1 cellular context compared by ENCODE assay signal in the genomic region with DNA sequence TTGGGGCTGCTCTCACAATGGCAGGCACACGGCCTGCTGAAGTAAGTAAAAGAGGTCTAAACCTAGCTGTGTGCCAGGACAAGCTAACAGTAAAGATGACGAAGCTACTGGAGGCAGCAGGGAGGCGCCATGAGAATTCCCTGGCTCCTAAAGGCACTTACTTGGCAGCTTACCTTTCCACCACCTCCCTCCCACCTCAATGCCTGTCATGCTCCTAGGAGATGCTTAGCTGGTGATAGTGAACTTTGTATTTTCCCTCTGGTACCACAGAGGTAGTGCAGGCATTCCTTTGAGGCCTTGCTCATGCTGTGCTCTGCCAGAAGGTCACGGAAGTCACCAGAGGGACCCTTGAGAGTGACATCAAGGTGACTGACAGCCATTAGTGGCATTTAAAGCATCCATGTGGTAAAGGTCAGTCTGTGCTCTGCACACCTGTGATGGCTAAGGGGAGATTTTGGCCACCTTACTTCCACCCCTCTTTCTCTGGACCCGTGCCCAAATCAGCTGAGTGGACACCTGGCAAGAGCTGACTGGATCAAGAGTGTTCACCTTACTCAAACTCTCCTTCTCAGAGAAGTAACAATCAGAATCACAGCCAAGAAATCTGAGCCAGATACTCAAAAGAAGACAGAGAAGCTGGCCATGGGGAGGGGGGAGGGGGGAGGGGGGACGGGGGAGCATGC.
TF ChIP-seq lines count a peak whose summit lies in the region.

No MANE protein-coding gene starts in this region.

TF ChIP-seq in HepG2, 621 proteins besides CTCF, POLR2A, EP300 and RAD21:
- no peak for TF ChIP-seq NFE2L1 (CRISPR knock-in tag; IDR thresholded peaks at IDR 0.05; ENCODE audit: borderline replicate concordance)
- no peak for TF ChIP-seq ZNF546 (CRISPR knock-in tag; conservative IDR thresholded peaks at IDR 0.05)
- no peak for TF ChIP-seq HOXD1 (CRISPR knock-in tag; IDR thresholded peaks at IDR 0.05)
- no peak for TF ChIP-seq ATF7-NPFF (CRISPR knock-in tag; IDR thresholded peaks at IDR 0.05; ENCODE audit: low read depth)
- TF ChIP-seq, protein P1, sequence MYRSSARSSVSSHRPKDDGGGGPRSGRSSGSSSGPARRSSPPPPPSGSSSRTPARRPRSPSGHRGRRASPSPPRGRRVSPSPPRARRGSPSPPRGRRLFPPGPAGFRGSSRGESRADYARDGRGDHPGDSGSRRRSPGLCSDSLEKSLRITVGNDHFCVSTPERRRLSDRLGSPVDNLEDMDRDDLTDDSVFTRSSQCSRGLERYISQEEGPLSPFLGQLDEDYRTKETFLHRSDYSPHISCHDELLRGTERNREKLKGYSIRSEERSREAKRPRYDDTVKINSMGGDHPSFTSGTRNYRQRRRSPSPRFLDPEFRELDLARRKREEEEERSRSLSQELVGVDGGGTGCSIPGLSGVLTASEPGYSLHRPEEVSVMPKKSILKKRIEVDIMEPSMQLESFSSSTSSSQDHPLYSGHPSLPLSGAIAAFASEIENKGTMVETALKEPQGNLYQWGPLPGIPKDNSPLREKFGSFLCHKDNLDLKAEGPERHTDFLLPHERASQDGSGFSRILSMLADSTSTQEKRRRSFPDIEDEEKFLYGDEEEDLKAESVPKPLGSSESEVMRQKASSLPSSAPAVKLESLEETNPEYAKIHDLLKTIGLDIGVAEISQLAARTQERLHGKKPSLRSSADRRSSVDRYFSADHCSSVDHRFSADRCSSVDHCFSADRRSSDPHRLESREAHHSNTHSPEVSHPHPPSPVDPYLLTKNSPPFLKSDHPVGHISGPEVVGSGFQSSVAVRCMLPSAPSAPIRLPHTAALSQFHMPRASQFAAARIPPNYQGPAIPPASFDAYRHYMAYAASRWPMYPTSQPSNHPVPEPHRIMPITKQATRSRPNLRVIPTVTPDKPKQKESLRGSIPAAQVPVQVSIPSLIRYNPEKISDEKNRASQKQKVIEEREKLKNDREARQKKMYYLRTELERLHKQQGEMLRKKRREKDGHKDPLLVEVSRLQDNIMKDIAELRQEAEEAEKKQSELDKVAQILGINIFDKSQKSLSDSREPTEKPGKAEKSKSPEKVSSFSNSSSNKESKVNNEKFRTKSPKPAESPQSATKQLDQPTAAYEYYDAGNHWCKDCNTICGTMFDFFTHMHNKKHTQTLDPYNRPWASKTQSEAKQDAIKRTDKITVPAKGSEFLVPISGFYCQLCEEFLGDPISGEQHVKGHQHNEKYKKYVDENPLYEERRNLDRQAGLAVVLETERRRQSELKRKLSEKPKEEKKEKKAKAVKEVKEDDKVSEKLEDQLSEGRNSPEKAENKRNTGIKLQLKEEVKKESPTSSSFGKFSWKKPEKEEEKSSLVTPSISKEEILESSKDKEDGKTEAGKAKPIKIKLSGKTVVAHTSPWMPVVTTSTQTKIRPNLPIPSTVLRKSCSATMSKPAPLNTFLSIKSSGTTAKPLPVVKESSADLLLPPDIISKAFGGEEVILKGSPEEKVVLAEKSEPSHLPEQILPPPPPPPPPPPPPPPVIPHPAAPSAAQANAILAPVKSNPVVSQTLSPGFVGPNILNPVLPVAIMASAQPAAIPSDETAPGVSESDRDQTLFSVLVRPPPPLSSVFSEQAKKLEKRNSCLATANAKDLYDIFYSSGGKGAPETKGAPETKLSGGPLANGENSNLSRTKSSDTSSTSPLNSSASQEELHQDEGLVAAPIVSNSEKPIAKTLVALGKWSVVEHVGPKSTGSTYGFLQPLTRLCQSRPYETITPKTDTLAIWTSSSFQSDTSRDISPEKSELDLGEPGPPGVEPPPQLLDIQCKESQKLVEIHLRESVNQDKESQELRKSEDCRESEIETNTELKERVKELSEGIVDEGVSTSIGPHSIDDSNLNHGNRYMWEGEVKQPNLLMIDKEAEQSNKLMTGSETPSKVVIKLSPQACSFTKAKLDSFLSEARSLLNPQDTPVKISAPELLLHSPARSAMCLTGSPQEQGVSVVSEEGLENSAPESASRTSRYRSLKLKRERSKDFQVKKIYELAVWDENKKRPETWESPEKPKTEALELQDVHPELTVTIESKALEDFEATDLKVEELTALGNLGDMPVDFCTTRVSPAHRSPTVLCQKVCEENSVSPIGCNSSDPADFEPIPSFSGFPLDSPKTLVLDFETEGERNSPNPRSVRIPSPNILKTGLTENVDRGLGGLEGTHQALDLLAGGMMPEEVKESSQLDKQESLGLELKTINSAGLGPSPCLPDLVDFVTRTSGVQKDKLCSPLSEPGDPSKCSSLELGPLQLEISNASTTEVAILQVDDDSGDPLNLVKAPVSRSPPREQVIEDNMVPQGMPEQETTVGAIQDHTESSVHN (CRISPR knock-in tag; IDR thresholded peaks at IDR 0.05) = 0 out of 2 replicates have a peak, but pooled peaks have one; percentile 46
- TF ChIP-seq RBAK (CRISPR knock-in tag; IDR thresholded peaks at IDR 0.05) = no peak
- no peak for TF ChIP-seq SIX1 (CRISPR knock-in tag; IDR thresholded peaks at IDR 0.05; ENCODE audit: borderline replicate concordance)
- no peak for TF ChIP-seq MIXL1 (CRISPR knock-in tag; IDR thresholded peaks at IDR 0.05)
- no peak for TF ChIP-seq NR1H2 (CRISPR knock-in tag; IDR thresholded peaks at IDR 0.05; ENCODE audit: borderline replicate concordance, low read depth)
- 0 out of 2 replicates have a peak, but pooled peaks have one; percentile 10 for TF ChIP-seq HNF4A (CRISPR knock-in tag; IDR thresholded peaks at IDR 0.05)
- TF ChIP-seq MED13 (CRISPR knock-in tag; IDR thresholded peaks at IDR 0.05) = no peak
- no peak for TF ChIP-seq ZNF703 (CRISPR knock-in tag; IDR thresholded peaks at IDR 0.05; ENCODE audit: borderline replicate concordance)
- peak; percentile 45 for TF ChIP-seq RBFOX2 (IDR thresholded peaks at IDR 0.05; ENCODE audit: low read depth, low read length)
- TF ChIP-seq EED (CRISPR knock-in tag; IDR thresholded peaks at IDR 0.05) = no peak
- TF ChIP-seq BCL6 (CRISPR knock-in tag; IDR thresholded peaks at IDR 0.05) = no peak
- no peak for TF ChIP-seq ARID2 (CRISPR knock-in tag; IDR thresholded peaks at IDR 0.05; ENCODE audit: borderline replicate concordance)
- 0 out of 2 replicates have a peak, but pooled peaks have one; percentile 34 for TF ChIP-seq ZBTB7A (CRISPR knock-in tag; IDR thresholded peaks at IDR 0.05)
- no peak for TF ChIP-seq ZNF781 (CRISPR knock-in tag; IDR thresholded peaks at IDR 0.05; ENCODE audit: borderline replicate concordance, not compliant biosample characterization)
- TF ChIP-seq AGO2 (optimal IDR thresholded peaks at IDR 0.05; ENCODE audit: low read depth, low read length) = no peak
- no peak for TF ChIP-seq KDM2A (CRISPR knock-in tag; IDR thresholded peaks at IDR 0.05; ENCODE audit: borderline replicate concordance, low read depth)
- TF ChIP-seq, protein P2, sequence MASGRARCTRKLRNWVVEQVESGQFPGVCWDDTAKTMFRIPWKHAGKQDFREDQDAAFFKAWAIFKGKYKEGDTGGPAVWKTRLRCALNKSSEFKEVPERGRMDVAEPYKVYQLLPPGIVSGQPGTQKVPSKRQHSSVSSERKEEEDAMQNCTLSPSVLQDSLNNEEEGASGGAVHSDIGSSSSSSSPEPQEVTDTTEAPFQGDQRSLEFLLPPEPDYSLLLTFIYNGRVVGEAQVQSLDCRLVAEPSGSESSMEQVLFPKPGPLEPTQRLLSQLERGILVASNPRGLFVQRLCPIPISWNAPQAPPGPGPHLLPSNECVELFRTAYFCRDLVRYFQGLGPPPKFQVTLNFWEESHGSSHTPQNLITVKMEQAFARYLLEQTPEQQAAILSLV (CRISPR knock-in tag; IDR thresholded peaks at IDR 0.05; ENCODE audit: borderline replicate concordance) = no peak
- TF ChIP-seq KDM5B (CRISPR knock-in tag; IDR thresholded peaks at IDR 0.05; ENCODE audit: borderline replicate concordance) = no peak
- no peak for TF ChIP-seq YEATS4 (CRISPR knock-in tag; IDR thresholded peaks at IDR 0.05; ENCODE audit: borderline replicate concordance)
- no peak for TF ChIP-seq HNF4G (IDR thresholded peaks at IDR 0.05; ENCODE audit: borderline replicate concordance, low read depth, low read length)
- TF ChIP-seq HNF4G (CRISPR knock-in tag; IDR thresholded peaks at IDR 0.05; ENCODE audit: borderline replicate concordance, low read depth) = no peak
- TF ChIP-seq GTF3A (CRISPR knock-in tag; conservative IDR thresholded peaks at IDR 0.05) = no peak
- no peak for TF ChIP-seq NCOA5 (CRISPR knock-in tag; IDR thresholded peaks at IDR 0.05)
- TF ChIP-seq ZNF207 (IDR thresholded peaks at IDR 0.05; ENCODE audit: borderline replicate concordance) = no peak
- TF ChIP-seq, protein P3, sequence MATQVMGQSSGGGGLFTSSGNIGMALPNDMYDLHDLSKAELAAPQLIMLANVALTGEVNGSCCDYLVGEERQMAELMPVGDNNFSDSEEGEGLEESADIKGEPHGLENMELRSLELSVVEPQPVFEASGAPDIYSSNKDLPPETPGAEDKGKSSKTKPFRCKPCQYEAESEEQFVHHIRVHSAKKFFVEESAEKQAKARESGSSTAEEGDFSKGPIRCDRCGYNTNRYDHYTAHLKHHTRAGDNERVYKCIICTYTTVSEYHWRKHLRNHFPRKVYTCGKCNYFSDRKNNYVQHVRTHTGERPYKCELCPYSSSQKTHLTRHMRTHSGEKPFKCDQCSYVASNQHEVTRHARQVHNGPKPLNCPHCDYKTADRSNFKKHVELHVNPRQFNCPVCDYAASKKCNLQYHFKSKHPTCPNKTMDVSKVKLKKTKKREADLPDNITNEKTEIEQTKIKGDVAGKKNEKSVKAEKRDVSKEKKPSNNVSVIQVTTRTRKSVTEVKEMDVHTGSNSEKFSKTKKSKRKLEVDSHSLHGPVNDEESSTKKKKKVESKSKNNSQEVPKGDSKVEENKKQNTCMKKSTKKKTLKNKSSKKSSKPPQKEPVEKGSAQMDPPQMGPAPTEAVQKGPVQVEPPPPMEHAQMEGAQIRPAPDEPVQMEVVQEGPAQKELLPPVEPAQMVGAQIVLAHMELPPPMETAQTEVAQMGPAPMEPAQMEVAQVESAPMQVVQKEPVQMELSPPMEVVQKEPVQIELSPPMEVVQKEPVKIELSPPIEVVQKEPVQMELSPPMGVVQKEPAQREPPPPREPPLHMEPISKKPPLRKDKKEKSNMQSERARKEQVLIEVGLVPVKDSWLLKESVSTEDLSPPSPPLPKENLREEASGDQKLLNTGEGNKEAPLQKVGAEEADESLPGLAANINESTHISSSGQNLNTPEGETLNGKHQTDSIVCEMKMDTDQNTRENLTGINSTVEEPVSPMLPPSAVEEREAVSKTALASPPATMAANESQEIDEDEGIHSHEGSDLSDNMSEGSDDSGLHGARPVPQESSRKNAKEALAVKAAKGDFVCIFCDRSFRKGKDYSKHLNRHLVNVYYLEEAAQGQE (IDR thresholded peaks at IDR 0.05; ENCODE audit: borderline replicate concordance in 1 of 2, low read depth in 1 of 2, low read length in 2 of 2) = no peak
- TF ChIP-seq, protein P4, sequence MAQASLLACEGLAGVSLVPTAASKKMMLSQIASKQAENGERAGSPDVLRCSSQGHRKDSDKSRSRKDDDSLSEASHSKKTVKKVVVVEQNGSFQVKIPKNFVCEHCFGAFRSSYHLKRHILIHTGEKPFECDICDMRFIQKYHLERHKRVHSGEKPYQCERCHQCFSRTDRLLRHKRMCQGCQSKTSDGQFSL (CRISPR knock-in tag; IDR thresholded peaks at IDR 0.05) = no peak
- TF ChIP-seq ZNF3 (CRISPR knock-in tag; IDR thresholded peaks at IDR 0.05) = no peak
- TF ChIP-seq MEIS1 (CRISPR knock-in tag; IDR thresholded peaks at IDR 0.05; ENCODE audit: borderline replicate concordance) = no peak; the same call in 1 of the 2 replicates
- TF ChIP-seq AKAP8 (CRISPR knock-in tag; IDR thresholded peaks at IDR 0.05) = no peak
- no peak for TF ChIP-seq SAFB2 (CRISPR knock-in tag; IDR thresholded peaks at IDR 0.05; ENCODE audit: borderline replicate concordance, low read depth)
- no peak for TF ChIP-seq CBX1 (IDR thresholded peaks at IDR 0.05; ENCODE audit: low read depth)
